7 cellular contexts compared by ENCODE assay signal in the genomic region with DNA sequence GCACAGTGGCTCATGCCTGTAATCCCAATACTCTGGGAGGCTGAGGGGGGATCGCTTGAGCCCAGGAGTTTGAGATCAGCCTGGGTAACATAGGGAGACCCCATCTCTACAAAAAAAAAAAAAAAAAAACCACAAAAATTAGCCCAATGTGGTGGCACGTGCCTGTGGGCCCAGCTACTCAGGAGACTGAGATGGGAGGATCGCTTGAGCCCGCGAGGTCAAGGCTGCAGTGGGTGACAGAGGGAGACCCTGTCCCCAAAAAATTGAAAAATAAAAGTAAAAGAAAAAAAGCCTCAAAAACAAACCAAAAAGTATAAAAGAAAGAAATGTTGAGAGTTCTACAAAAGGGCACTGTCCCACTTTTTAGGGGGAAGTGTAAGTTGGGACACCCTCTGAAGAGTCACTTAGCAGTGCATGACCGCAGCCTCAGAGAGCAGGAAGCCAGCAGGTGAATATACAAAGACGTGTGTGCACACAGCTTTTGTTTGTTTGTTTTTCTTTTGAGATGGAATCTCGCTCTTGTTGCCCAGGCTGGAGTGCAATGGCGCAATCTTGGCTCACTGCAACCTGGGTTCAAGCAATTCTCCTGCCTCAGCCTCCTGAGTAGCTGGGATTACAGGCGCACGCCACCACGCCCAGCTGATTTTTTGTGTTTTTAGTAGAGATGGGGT. TPM values are rescaled to one million over a fixed set of nuclear protein-coding genes. Genes with fewer than 3 reads are reported as not detected.
A peak's percentile ranks its signal among the peaks of the same experiment; 100 is the strongest.
DNase-seq lines count a peak whose midpoint lies in the region; ATAC-seq and TF ChIP-seq lines count a peak whose summit lies in the region.
"Not testable (repeated sequence)": the region's sequence is repeated elsewhere in the genome, so short reads cannot be mapped to it uniquely, and the experiment has no call there.

No MANE protein-coding gene starts in this region.

- H3K4me3 ChIP-seq in Jurkat, Clone E6-1 (ENCODE audit: low read length) = not testable (repeated sequence)

- not testable (repeated sequence) for ATAC-seq in activated T-helper 17 cell treated with anti-CD3 and anti-CD28 coated beads, Interleukin-2, amount 50 U/mL, for 72 hours (replicated peaks); Right ventricle myocardium inferior
- peak; percentile 39 to 48 (median 41) for ATAC-seq in natural killer cell

- H3K27ac Mint-ChIP-seq in activated T-helper 17 cell treated with anti-CD3 and anti-CD28 coated beads, Interleukin-2, amount 50 U/mL, for 72 hours = peak overlapping the region; percentile 3
- H3K27ac Mint-ChIP-seq in natural killer cell = peak overlapping the region; percentile 70 to 79

- POLR2A ChIA-PET in RWPE1 (lab: Yijun Ruan, JAX; ENCODE audit: low non-redundant PET) = interaction anchor here (0.7 kb wide), 1 partner anchor 12 kb away, joined by 6 read pairs; no protein-coding TSS in a partner anchor

- H3K27ac ChIP-seq in RWPE1 = peak overlapping the region; percentile 80

- H3K27me3 Mint-ChIP-seq in activated T-helper 17 cell treated with anti-CD3 and anti-CD28 coated beads, Interleukin-2, amount 50 U/mL, for 72 hours; natural killer cell (ENCODE audit: low read depth in 2 of 2): not testable (repeated sequence)

- DNase-seq in DMS153 (lab: John Stamatoyannopoulos, UW) (peak; percentile 33), NCI-H2196 treated with DMSO at 0.1 percent for 48 hours (lab: John Stamatoyannopoulos, UW; ENCODE audit: unreplicated experiment) (peak; percentile 52), Right ventricle myocardium inferior (ENCODE audit: missing footprints) (peak; percentile 45)
- DNase-seq in Jurkat, Clone E6-1 (ENCODE audit: low read depth, low spot score) = peak; percentile 27
- not testable (repeated sequence) for DNase-seq in RWPE1 (ENCODE audit: low spot score); natural killer cell

- CTCF ChIA-PET in RWPE1 (lab: Yijun Ruan, JAX) = not testable (repeated sequence)

- not testable (repeated sequence) for H3K4me3 Mint-ChIP-seq in activated T-helper 17 cell treated with anti-CD3 and anti-CD28 coated beads, Interleukin-2, amount 50 U/mL, for 72 hours
- H3K4me3 Mint-ChIP-seq in natural killer cell = peak overlapping the region; percentile 60

- intact Hi-C loops in Right ventricle myocardium inferior (cut with DNase I); natural killer cell (cut with micrococcal nuclease): not testable (repeated sequence)

- TF ChIP-seq CTCF in RWPE1 (conservative IDR thresholded peaks at IDR 0.05; ENCODE audit: low read depth); natural killer cell (IDR thresholded peaks at IDR 0.05): not testable (repeated sequence)

- not testable (repeated sequence) for H3K36me3 Mint-ChIP-seq in activated T-helper 17 cell treated with anti-CD3 and anti-CD28 coated beads, Interleukin-2, amount 50 U/mL, for 72 hours (ENCODE audit: low read depth); natural killer cell

- not testable (repeated sequence) for H3K4me1 Mint-ChIP-seq in activated T-helper 17 cell treated with anti-CD3 and anti-CD28 coated beads, Interleukin-2, amount 50 U/mL, for 72 hours
- peaks cover 37 to 38% of the 10 kb centered on the region in 2 donors for H3K4me1 Mint-ChIP-seq in natural killer cell

- H3K9me3 Mint-ChIP-seq in activated T-helper 17 cell treated with anti-CD3 and anti-CD28 coated beads, Interleukin-2, amount 50 U/mL, for 72 hours; natural killer cell: not testable (repeated sequence)

RNA-seq across cellular contexts. Expression of gene MAPK8IP3, which starts 13.7 kb away (rescaled TPM):
- 45.7 TPM for polyA plus RNA-seq in Jurkat, Clone E6-1 (2012; ENCODE audit: insufficient read depth, insufficient read length)
- 100 to 1,000 TPM in 1 of 2 donors, 10 to 100 TPM in 1; 59.9 to 106 TPM for total RNA-seq in activated T-helper 17 cell treated with anti-CD3 and anti-CD28 coated beads, Interleukin-2, amount 50 U/mL, for 72 hours
- 66.4 TPM for total RNA-seq in Right ventricle myocardium inferior
- 100 to 1,000 TPM; 272 to 291 (median 285) TPM for total RNA-seq in natural killer cell

RNA-seq across cellular contexts. Expression of gene JPT2, which starts 41.6 kb away (rescaled TPM):
- 111 TPM for polyA plus RNA-seq in Jurkat, Clone E6-1 (2012; ENCODE audit: insufficient read depth, insufficient read length)
- 10 to 100 TPM; 55.9 to 85.1 TPM for total RNA-seq in activated T-helper 17 cell treated with anti-CD3 and anti-CD28 coated beads, Interleukin-2, amount 50 U/mL, for 72 hours
- total RNA-seq in Right ventricle myocardium inferior = 41.5 TPM
- 10 to 100 TPM; 12.2 to 28.4 (median 14.2) TPM for total RNA-seq in natural killer cell

RNA-seq across cellular contexts. Expression of gene NME3, which starts 51.6 kb away (rescaled TPM):
- 3.6 TPM for polyA plus RNA-seq in Jurkat, Clone E6-1 (2012; ENCODE audit: insufficient read depth, insufficient read length)
- total RNA-seq in activated T-helper 17 cell treated with anti-CD3 and anti-CD28 coated beads, Interleukin-2, amount 50 U/mL, for 72 hours = 10 to 100 TPM; 39.3 to 39.9 TPM
- total RNA-seq in Right ventricle myocardium inferior (33.9 TPM), natural killer cell (10 to 100 TPM; 40.6 to 50.3 (median 46.2) TPM)

RNA-seq across cellular contexts. Expression of gene EME2, which starts 52.9 kb away (rescaled TPM):
- 7.7 TPM for polyA plus RNA-seq in Jurkat, Clone E6-1 (2012; ENCODE audit: insufficient read depth, insufficient read length)
- total RNA-seq in activated T-helper 17 cell treated with anti-CD3 and anti-CD28 coated beads, Interleukin-2, amount 50 U/mL, for 72 hours = 10 to 100 TPM; 37.6 to 39.6 TPM
- total RNA-seq in Right ventricle myocardium inferior (8.2 TPM), natural killer cell (10 to 100 TPM; 30.0 to 33.8 (median 30.1) TPM)

RNA-seq across cellular contexts. Expression of gene MRPS34, which starts 53.2 kb away (rescaled TPM):
- polyA plus RNA-seq in Jurkat, Clone E6-1 (2012; ENCODE audit: insufficient read depth, insufficient read length) = 145 TPM
- 100 to 1,000 TPM in 1 of 2 donors, 10 to 100 TPM in 1; 80.8 to 190 TPM for total RNA-seq in activated T-helper 17 cell treated with anti-CD3 and anti-CD28 coated beads, Interleukin-2, amount 50 U/mL, for 72 hours
- total RNA-seq in Right ventricle myocardium inferior (80.8 TPM), natural killer cell (10 to 100 TPM; 26.5 to 42.0 (median 41.4) TPM)
